Comparison of ENCODE assay signal across 9 cellular contexts in genomic region chr2:152406836-152407161, GRCh38.
DNase-seq lines count a peak whose midpoint lies in the region; ATAC-seq and TF ChIP-seq lines count a peak whose summit lies in the region.
"Had no signal": no experiment of that assay in that cellular context is flagged by ENCODE, and none has a peak within 500 bp of the region (broad histone marks: within the 10 kb centered on the region; RNA-seq: fewer than 3 reads in every experiment).

No MANE protein-coding gene starts in this region.

- H3K4me1 ChIP-seq in KMS-11 (ENCODE audit: low read depth, poor library complexity, severe bottlenecking) (peaks cover 43% of the 10 kb centered on the region), parathyroid adenoma (peaks cover 26% of the 10 kb centered on the region)

- H3K79me2 ChIP-seq in KMS-11 (ENCODE audit: insufficient read depth, low read depth) (no peaks in the 10 kb centered on the region; the same call in none of the 2 replicates), parathyroid adenoma (peaks cover 25% of the 10 kb centered on the region)

- H3K36me3 ChIP-seq in GM06990 (ENCODE audit: control insufficient read depth, insufficient read depth, low read length) (no peaks in the 10 kb centered on the region), KMS-11 (ENCODE audit: insufficient read depth) (no peaks in the 10 kb centered on the region), parathyroid adenoma (ENCODE audit: control insufficient read depth, insufficient read depth, low read length) (no peaks in the 10 kb centered on the region)

- no peak for TF ChIP-seq CTCF in GM06990 (IDR thresholded peaks at IDR 0.05; ENCODE audit: insufficient read depth, low read length, poor library complexity, severe bottlenecking)
- TF ChIP-seq CTCF in KMS-11 (conservative IDR thresholded peaks at IDR 0.05; ENCODE audit: low read depth, low read length): no peak
- TF ChIP-seq CTCF in parathyroid adenoma (IDR thresholded peaks at IDR 0.05): no peak

- no peaks in the 10 kb centered on the region for H4K20me1 ChIP-seq in KMS-11 (ENCODE audit: insufficient read depth)

- H3K4me3 ChIP-seq in GM06990 (replicated peaks; ENCODE audit: low read depth, low read length) (0 out of 2 replicates have a peak overlapping the region, but pooled peaks have one; percentile 19), KMS-11 (IDR thresholded peaks at IDR 0.05; ENCODE audit: insufficient read depth, low read depth, low read length) (no peak overlapping the region), parathyroid adenoma (ENCODE audit: low read depth, low read length) (no peak overlapping the region)

- H2AFZ ChIP-seq in KMS-11 (ENCODE audit: low read depth) (peak overlapping the region; percentile 53), parathyroid adenoma (peak overlapping the region; percentile 61)

- H3K4me2 ChIP-seq in KMS-11: peak overlapping the region; percentile 76
- H3K4me2 ChIP-seq in parathyroid adenoma (ENCODE audit: low read length): peak overlapping the region; percentile 37

- peak overlapping the region; percentile 56; the same call in 1 of the 2 replicates for H3K27ac ChIP-seq in KMS-11
- H3K27ac ChIP-seq in epithelial cell of prostate: peak overlapping the region; percentile 30
- H3K27ac ChIP-seq in parathyroid adenoma: peak overlapping the region; percentile 21

- ATAC-seq in GM18519 (IDR thresholded peaks at IDR 0.05; ENCODE audit: low FRiP score, unreplicated experiment) (no peak), HG02938 (IDR thresholded peaks at IDR 0.05; ENCODE audit: unreplicated experiment) (no peak)

- peak; percentile 25 for DNase-seq in GM06990 (ENCODE audit: extremely low read depth, insufficient read length)
- DNase-seq in epithelial cell of prostate (ENCODE audit: low read depth, low spot score): no peak
- no peak for DNase-seq in H4 (ENCODE audit: low spot score)
- DNase-seq in HCEC 1CT: no peak
- DNase-seq: activated T-cell treated with anti-CD3 and anti-CD28 coated beads, Interleukin-2, amount 50 U/mL, for 4 hours had no signal

- peak overlapping the region; percentile 40 for H3K9ac ChIP-seq in KMS-11
- no peak overlapping the region for H3K9ac ChIP-seq in parathyroid adenoma

- H3K9me3 ChIP-seq in parathyroid adenoma (ENCODE audit: control insufficient read depth, low read length): no peaks in the 10 kb centered on the region

- H3K27me3 ChIP-seq in GM06990 (replicated peaks; ENCODE audit: control insufficient read depth, insufficient read depth, low read length) (no peaks in the 10 kb centered on the region), KMS-11 (ENCODE audit: insufficient read depth, low read depth) (no peaks in the 10 kb centered on the region), parathyroid adenoma (ENCODE audit: control insufficient read depth, insufficient read depth, low read length) (no peaks in the 10 kb centered on the region)
